In the genomic region with DNA sequence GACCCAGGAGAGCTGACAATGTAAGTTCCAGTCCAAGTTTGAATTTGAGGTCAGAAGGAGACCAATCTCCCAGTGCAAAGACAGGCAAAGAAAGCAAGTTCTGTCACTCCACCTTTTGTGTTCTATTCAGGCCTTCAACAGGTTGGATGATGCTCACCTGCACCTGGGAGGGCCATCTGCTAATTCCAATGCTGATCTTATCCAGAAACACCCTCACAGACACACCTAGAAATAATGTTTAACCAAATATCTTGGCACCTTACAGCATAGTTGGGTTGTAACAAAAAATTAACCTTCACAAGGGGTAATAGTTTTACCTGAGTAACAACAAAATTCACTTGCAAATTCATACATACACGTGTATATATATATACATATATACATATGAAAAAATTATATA, we compare ENCODE assay signal across 29 cellular contexts.
"Had no signal": no experiment of that assay in that cellular context is flagged by ENCODE, and none has a peak within 500 bp of the region (broad histone marks: within the 10 kb centered on the region; RNA-seq: fewer than 3 reads in every experiment).

No MANE protein-coding gene starts in this region.

- H3K27me3 ChIP-seq: brain microvascular endothelial cell had no signal

- H3K36me3 Mint-ChIP-seq: activated naive CD8-positive, alpha-beta T cell; WTC11 had no signal

- H3K9me3 Mint-ChIP-seq: activated CD4-positive, alpha-beta memory T cell treated with anti-CD3 and anti-CD28 coated beads, Interleukin-2, amount 10 ng/mL, durations not matched to agents 7 days and 5 days; activated CD4-positive, alpha-beta T cell treated with anti-CD3 and anti-CD28 coated beads, Interleukin-2, amount 10 ng/mL, durations not matched to agents 7 days and 5 days; activated T-cell treated with anti-CD3 and anti-CD28 coated beads, Interleukin-2, amount 50 U/mL, for 72 hours; central memory CD8-positive, alpha-beta T cell; dendritic cell treated with granulocyte-macrophage colony-stimulating factor and Interleukin-4, amounts not matched to agents 40 ng/mL and 50 ng/mL, for 4 days; WTC11 had no signal

- H3K27me3 Mint-ChIP-seq: central memory CD8-positive, alpha-beta T cell had no signal

- FAIRE-seq: astrocyte, bronchial epithelial cell, frontal cortex had no signal

- H3K4me3 ChIP-seq: coronary artery, dorsolateral prefrontal cortex had no signal

- ATAC-seq: activated T-cell treated with anti-CD3 and anti-CD28 coated beads, Interleukin-2, amount 50 U/mL, for 72 hours; esophagus mucosa; WTC11 had no signal

- H3K4me3 Mint-ChIP-seq: activated CD4-positive, alpha-beta memory T cell treated with anti-CD3 and anti-CD28 coated beads, Interleukin-2, amount 10 ng/mL, durations not matched to agents 7 days and 5 days; activated CD4-positive, alpha-beta T cell treated with anti-CD3 and anti-CD28 coated beads, Interleukin-2, amount 10 ng/mL, durations not matched to agents 7 days and 5 days; activated naive CD8-positive, alpha-beta T cell; activated T-cell treated with anti-CD3 and anti-CD28 coated beads, Interleukin-2, amount 50 U/mL, for 24 hours; activated T-cell treated with anti-CD3 and anti-CD28 coated beads, Interleukin-2, amount 50 U/mL, for 72 hours; central memory CD8-positive, alpha-beta T cell; dendritic cell treated with granulocyte-macrophage colony-stimulating factor and Interleukin-4, amounts not matched to agents 40 ng/mL and 50 ng/mL, for 4 days; endodermal cell; WTC11 had no signal

- H3K27ac Mint-ChIP-seq: activated CD4-positive, alpha-beta memory T cell treated with anti-CD3 and anti-CD28 coated beads, Interleukin-2, amount 10 ng/mL, durations not matched to agents 7 days and 5 days; activated CD4-positive, alpha-beta T cell treated with anti-CD3 and anti-CD28 coated beads, Interleukin-2, amount 10 ng/mL, durations not matched to agents 7 days and 5 days; activated naive CD8-positive, alpha-beta T cell; activated T-cell treated with anti-CD3 and anti-CD28 coated beads, Interleukin-2, amount 50 U/mL, for 24 hours; activated T-cell treated with anti-CD3 and anti-CD28 coated beads, Interleukin-2, amount 50 U/mL, for 72 hours; dendritic cell treated with granulocyte-macrophage colony-stimulating factor and Interleukin-4, amounts not matched to agents 40 ng/mL and 50 ng/mL, for 4 days; endodermal cell; WTC11 had no signal

- DNase-seq: activated CD4-positive, alpha-beta memory T cell treated with anti-CD3 and anti-CD28 coated beads, Interleukin-2, amount 10 ng/mL, durations not matched to agents 7 days and 5 days; activated CD4-positive, alpha-beta T cell treated with anti-CD3 and anti-CD28 coated beads for 1 hour; activated CD4-positive, alpha-beta T cell treated with anti-CD3 and anti-CD28 coated beads for 4 hours; activated CD4-positive, alpha-beta T cell treated with anti-CD3 and anti-CD28 coated beads, Interleukin-2, amount 10 ng/mL, durations not matched to agents 7 days and 5 days; activated CD4-positive, alpha-beta T cell treated with anti-CD3 and anti-CD28 coated beads, Interleukin-2, amount 50 U/mL, for 4 hours; activated CD8-positive, alpha-beta memory T cell treated with anti-CD3 and anti-CD28 coated beads, Interleukin-2, amount 50 U/mL, for 48 hours; activated gamma-delta T cell treated with Interleukin-2 at 50 U/mL for 16 hours; activated naive CD4-positive, alpha-beta T cell treated with anti-CD3 and anti-CD28 coated beads, Interleukin-2, amount 50 U/mL, for 16 hours; activated naive CD4-positive, alpha-beta T cell treated with Interleukin-2 at 50 U/mL for 16 hours; activated T-cell treated with anti-CD3 and anti-CD28 coated beads for 4 hours; activated T-cell treated with anti-CD3 and anti-CD28 coated beads, Interleukin-2, amount 50 U/mL, for 24 hours; activated T-cell treated with anti-CD3 and anti-CD28 coated beads, Interleukin-2, amount 50 U/mL, for 72 hours; amniotic stem cell; anterior cingulate cortex; brain microvascular endothelial cell; dorsolateral prefrontal cortex; effector memory CD4-positive, alpha-beta T cell; endodermal cell; foreskin fibroblast; T-helper 2 cell had no signal

- H3K27ac ChIP-seq: brain microvascular endothelial cell, coronary artery, dorsolateral prefrontal cortex had no signal

- H3K4me1 Mint-ChIP-seq: activated CD4-positive, alpha-beta memory T cell treated with anti-CD3 and anti-CD28 coated beads, Interleukin-2, amount 10 ng/mL, durations not matched to agents 7 days and 5 days; activated CD4-positive, alpha-beta T cell treated with anti-CD3 and anti-CD28 coated beads, Interleukin-2, amount 10 ng/mL, durations not matched to agents 7 days and 5 days; central memory CD8-positive, alpha-beta T cell; WTC11 had no signal

- H3K36me3 ChIP-seq: brain microvascular endothelial cell had no signal
